ENCODE assay signal across 8 cellular contexts in genomic region chr20:44582321-44583025, GRCh38. TPM values are rescaled to one million over a fixed set of nuclear protein-coding genes. Genes with fewer than 3 reads are reported as not detected.
A peak's percentile ranks its signal among the peaks of the same experiment; 100 is the strongest.
DNase-seq lines count a peak whose midpoint lies in the region; ATAC-seq and TF ChIP-seq lines count a peak whose summit lies in the region.

Gene PKIG (plus strand): TSS chr20:44582579. CDS start chr20:44614557, 31,978 bp downstream.

- no peak for TF ChIP-seq CTCF in osteocyte (IDR thresholded peaks at IDR 0.05)

- TF ChIP-seq POLR2A in Raji (IDR thresholded peaks at IDR 0.05; ENCODE audit: insufficient read depth, low read depth, low read length) = peak; percentile 50

- H3K36me3 Mint-ChIP-seq in osteocyte (ENCODE audit: unreplicated experiment) = peaks cover 2% of the 10 kb centered on the region

- H3K4me1 Mint-ChIP-seq in osteocyte (ENCODE audit: unreplicated experiment) = peaks cover 57% of the 10 kb centered on the region

- DNase-seq in Daoy (ENCODE audit: low read depth) (peak; percentile 87), fibroblast of peridontal ligament (ENCODE audit: extremely low read depth) (peak; percentile 91), osteocyte (ENCODE audit: extremely low spot score, unreplicated experiment) (no peak), NCI-H1694 (lab: John Stamatoyannopoulos, UW) (no peak), NOMO-1 treated with dmso at 0.1 percent for 144 hours (lab: John Stamatoyannopoulos, UW; ENCODE audit: unreplicated experiment) (no peak), T-helper 1 cell (no peak)

- H3K9me3 Mint-ChIP-seq in osteocyte (ENCODE audit: unreplicated experiment) = no peaks in the 10 kb centered on the region

- no peak for ATAC-seq in HG03520 (IDR thresholded peaks at IDR 0.05; ENCODE audit: unreplicated experiment)

- H3K27me3 Mint-ChIP-seq in osteocyte (ENCODE audit: unreplicated experiment) = no peaks in the 10 kb centered on the region

- peak within 1 kb of the TSS; percentile 79 for H3K27ac Mint-ChIP-seq in osteocyte (ENCODE audit: unreplicated experiment)

- peak within 1 kb of the TSS; percentile 47 for H3K4me3 Mint-ChIP-seq in osteocyte (ENCODE audit: unreplicated experiment)

RNA-seq across cellular contexts. Expression of gene PKIG, which starts in this region (rescaled TPM):
- total RNA-seq in Daoy (2014; rRNA removed; shearing (Covaris generic)) = 51.8 and 54.6 TPM in 2 replicates
- 26.0 and 29.5 TPM in 2 replicates for total RNA-seq in osteocyte

Comparison
In these comparisons a context has a peak if more than half of its experiments do, and no peak if none do; other contexts are left out.
1. DNase-seq: peak in Daoy (single experiment) and fibroblast of peridontal ligament (single experiment); none in osteocyte (single experiment), NCI-H1694 (single experiment), NOMO-1 treated with dmso at 0.1 percent for 144 hours (single experiment) and T-helper 1 cell (0 of 5).